In genomic region chr7:135704074-135704473, GRCh38 we compare ENCODE assay signal across 14 cellular contexts. TPM values are rescaled to one million over a fixed set of nuclear protein-coding genes. Genes with fewer than 3 reads are reported as not detected.
DNase-seq lines count a peak whose midpoint lies in the region; ATAC-seq, FAIRE-seq and TF ChIP-seq lines count a peak whose summit lies in the region.
"Had no signal": no experiment of that assay in that cellular context is flagged by ENCODE, and none has a peak within 500 bp of the region (broad histone marks: within the 10 kb centered on the region; RNA-seq: fewer than 3 reads in every experiment).

No MANE protein-coding gene starts in this region.

- TF ChIP-seq EP300 in SK-N-SH (IDR thresholded peaks at IDR 0.05; ENCODE audit: borderline replicate concordance in 1 of 2, low read depth in 1 of 2, low read length in 1 of 2): no peak

- H3K9me2 ChIP-seq in SK-N-SH: no peaks in the 10 kb centered on the region

- no peaks in the 10 kb centered on the region for H3K27me3 ChIP-seq in SK-N-SH (ENCODE audit: insufficient read depth)

- no peak for ATAC-seq in HG03457 (IDR thresholded peaks at IDR 0.05; ENCODE audit: unreplicated experiment)
- ATAC-seq: naive thymus-derived CD8-positive, alpha-beta T cell had no signal

- H3K4me1 ChIP-seq in SK-N-SH (ENCODE audit: control insufficient read depth in 1 of 2, insufficient read depth in 2 of 2, low read depth in 1 of 2, low read length in 1 of 2) (peaks cover 0 to 5% of the 10 kb centered on the region in 2 experiments; a peak in 1 of 4 replicates), kidney (ENCODE audit: control insufficient read depth in 1 of 2, insufficient read depth in 1 of 2, low read depth in 1 of 2, low read length in 2 of 2) (no peaks in the 10 kb centered on the region)

- no peak for DNase-seq in AG09319 (ENCODE audit: extremely low read depth, low read depth)
- DNase-seq in SK-N-SH: no peak
- peak; percentile 9 for DNase-seq in germinal center (ENCODE audit: low spot score)
- no peak for DNase-seq in NCI-H345 (lab: John Stamatoyannopoulos, UW)
- DNase-seq in NOMO-1 treated with dmso at 0.1 percent for 144 hours (lab: John Stamatoyannopoulos, UW; ENCODE audit: unreplicated experiment): no peak
- no peak for DNase-seq in kidney
- DNase-seq: activated CD4-positive, alpha-beta memory T cell treated with anti-CD3 and anti-CD28 coated beads, Interleukin-2, amount 10 ng/mL, durations not matched to agents 7 days and 5 days; activated naive CD8-positive, alpha-beta T cell treated with anti-CD3 and anti-CD28 coated beads, Interleukin-2, amount 10 ng/mL, durations not matched to agents 7 days and 5 days; CD8-positive, alpha-beta memory T cell; effector CD4-positive, alpha-beta T cell; naive thymus-derived CD8-positive, alpha-beta T cell; NCI-H2081 treated with DMSO at 0.1 percent for 48 hours had no signal

- CTCF ChIA-PET in SK-N-SH (lab: Yijun Ruan, JAX): interaction anchor here (0.9 to 1.3 kb wide), 5 partner anchors 13 to 42 kb away, joined by 3 to 7 read pairs (median 5); partner anchors contain the start of gene STMP1

- H3K9ac ChIP-seq in SK-N-SH (no peak overlapping the region), kidney (ENCODE audit: low read length in 2 of 2) (no peak overlapping the region)

- no peak overlapping the region for H3K27ac ChIP-seq in SK-N-SH (ENCODE audit: low read depth in 2 of 2, low read length in 1 of 2)
- H3K27ac ChIP-seq in kidney (ENCODE audit: low read depth in 2 of 2, low read length in 2 of 2): no peak overlapping the region

- H4K20me1 ChIP-seq in SK-N-SH (ENCODE audit: insufficient read depth): no peaks in the 10 kb centered on the region

- POLR2A ChIA-PET in SK-N-SH (lab: Yijun Ruan, JAX): no interaction called here

- no peak overlapping the region for H2AFZ ChIP-seq in SK-N-SH (ENCODE audit: low read depth)

- H3K9me3 ChIP-seq in SK-N-SH (no peaks in the 10 kb centered on the region), kidney (ENCODE audit: control insufficient read depth in 1 of 2, low read length in 2 of 2) (no peaks in the 10 kb centered on the region)

- TF ChIP-seq RAD21 in SK-N-SH (IDR thresholded peaks at IDR 0.05; ENCODE audit: low read length): no peak

- intact Hi-C loops in kidney (cut with DNase I): no loop called here

- peaks cover 0 to 7% of the 10 kb centered on the region in 2 experiments for H3K36me3 ChIP-seq in SK-N-SH (replicated peaks in 1 of 2; ENCODE audit: control insufficient read depth in 1 of 2, insufficient read depth in 2 of 2, low read length in 1 of 2)
- H3K36me3 ChIP-seq in kidney (ENCODE audit: control insufficient read depth in 1 of 2, insufficient read depth in 2 of 2, low read length in 2 of 2): no peaks in the 10 kb centered on the region

- no peak overlapping the region for H3K4me3 ChIP-seq in SK-N-SH (ENCODE audit: low read depth in 2 of 2, low read length in 1 of 2)
- no peak overlapping the region for H3K4me3 ChIP-seq in kidney (ENCODE audit: low read length in 2 of 2)

- FAIRE-seq in kidney (lab: Jason Lieb, UNC): no peak

- TF ChIP-seq CTCF in AG09319 (IDR thresholded peaks at IDR 0.05; ENCODE audit: low read depth, low read length): peak; percentile 6
- TF ChIP-seq CTCF in GM12873 (IDR thresholded peaks at IDR 0.05; ENCODE audit: insufficient read depth, low read depth, low read length, missing control alignments): peak; percentile 53
- peak; percentile 59 for TF ChIP-seq CTCF in SK-N-SH (IDR thresholded peaks at IDR 0.05)
- TF ChIP-seq CTCF in kidney (IDR thresholded peaks at IDR 0.05; ENCODE audit: borderline replicate concordance, extremely low read depth, insufficient read depth): no peak

- H3F3A ChIP-seq in SK-N-SH (replicated peaks; ENCODE audit: insufficient read depth): no peaks in the 10 kb centered on the region

- no peak overlapping the region for H3K4me2 ChIP-seq in SK-N-SH

- WGBS in SK-N-SH (ENCODE audit: low lambda C conversion rate): 75% methylated on average over 2 of the region's 2 CpGs

- H3K79me2 ChIP-seq in SK-N-SH (ENCODE audit: insufficient read depth): no peaks in the 10 kb centered on the region

TF ChIP-seq in SK-N-SH, 30 proteins besides CTCF, POLR2A, EP300 and RAD21:
- TF ChIP-seq FOSL2 (IDR thresholded peaks at IDR 0.05; ENCODE audit: borderline replicate concordance, low read depth): no peak
- no peak for TF ChIP-seq TAF1 (IDR thresholded peaks at IDR 0.05; ENCODE audit: borderline replicate concordance, low read depth, low read length)
- 0 out of 2 replicates have a peak, but pooled peaks have one; percentile 11 for TF ChIP-seq POLR2AphosphoS5 (IDR thresholded peaks at IDR 0.05; ENCODE audit: low read depth, low read length)

RNA-seq across cellular contexts. Expression of gene SLC13A4, which starts 23.9 kb away (rescaled TPM):
- polyA plus RNA-seq in SK-N-SH (2012; rRNA removed): 0.23 and 0.30 TPM in 2 replicates
- polyA plus RNA-seq in SK-N-SH (2012; cell fraction: cytosol; rRNA removed): 0.12 and 0.28 TPM in 2 replicates
- 0.26 TPM in 2 replicates for polyA plus RNA-seq in SK-N-SH (2012; cell fraction: nucleus; rRNA removed)
- not detected for total RNA-seq in kidney
- polyA plus RNA-seq in kidney (ENCODE audit: insufficient read depth, low read depth, low replicate concordance): not detected
- total RNA-seq: activated CD4-positive, alpha-beta memory T cell treated with anti-CD3 and anti-CD28 coated beads, Interleukin-2, amount 10 ng/mL, durations not matched to agents 7 days and 5 days; activated naive CD8-positive, alpha-beta T cell treated with anti-CD3 and anti-CD28 coated beads, Interleukin-2, amount 10 ng/mL, durations not matched to agents 7 days and 5 days; CD8-positive, alpha-beta memory T cell; naive thymus-derived CD8-positive, alpha-beta T cell had no signal
- polyA plus RNA-seq: CD8-positive, alpha-beta memory T cell had no signal

RNA-seq across cellular contexts. Expression of gene STMP1, which starts 41.8 kb away (rescaled TPM):
- polyA plus RNA-seq in SK-N-SH (2012; rRNA removed) (26.0 and 30.0 TPM in 2 replicates), kidney (ENCODE audit: insufficient read depth, low read depth, low replicate concordance) (35.8 TPM)
- polyA plus RNA-seq in SK-N-SH (2012; cell fraction: cytosol; rRNA removed): 36.1 and 52.6 TPM in 2 replicates
- 16.6 and 24.6 TPM in 2 replicates for polyA plus RNA-seq in SK-N-SH (2012; cell fraction: nucleus; rRNA removed)
- total RNA-seq in kidney: 40.8 TPM

RNA-seq across cellular contexts. Expression of gene FAM180A, which starts 44.5 kb away (rescaled TPM):
- polyA plus RNA-seq in SK-N-SH (2012; rRNA removed) (0.08 and 0.10 TPM in 2 replicates), kidney (ENCODE audit: insufficient read depth, low read depth, low replicate concordance) (2.2 TPM)
- polyA plus RNA-seq in SK-N-SH (2012; cell fraction: cytosol; rRNA removed): 0.04 and 0.09 TPM in 2 replicates
- polyA plus RNA-seq in SK-N-SH (2012; cell fraction: nucleus; rRNA removed): 0.08 and 0.12 TPM in 2 replicates
- 1.7 TPM for total RNA-seq in kidney
- total RNA-seq: activated CD4-positive, alpha-beta memory T cell treated with anti-CD3 and anti-CD28 coated beads, Interleukin-2, amount 10 ng/mL, durations not matched to agents 7 days and 5 days; activated naive CD8-positive, alpha-beta T cell treated with anti-CD3 and anti-CD28 coated beads, Interleukin-2, amount 10 ng/mL, durations not matched to agents 7 days and 5 days; CD8-positive, alpha-beta memory T cell; naive thymus-derived CD8-positive, alpha-beta T cell had no signal
- polyA plus RNA-seq: CD8-positive, alpha-beta memory T cell; naive thymus-derived CD8-positive, alpha-beta T cell had no signal
